8 cellular contexts compared by ENCODE assay signal in genomic region chr20:62914970-62915457, GRCh38. TPM values are rescaled to one million over a fixed set of nuclear protein-coding genes. Genes with fewer than 3 reads are reported as not detected.
DNase-seq lines count a peak whose midpoint lies in the region; ATAC-seq and TF ChIP-seq lines count a peak whose summit lies in the region.

No MANE protein-coding gene starts in this region.

- peaks cover 49% of the 10 kb centered on the region for H3K4me1 ChIP-seq in OCI-LY1 (ENCODE audit: insufficient read depth, low read length, severe bottlenecking)
- peaks cover 15% of the 10 kb centered on the region for H3K4me1 ChIP-seq in prostate gland (replicated peaks)

- no peaks in the 10 kb centered on the region for H3K9me3 ChIP-seq in OCI-LY1 (ENCODE audit: low read length)
- H3K9me3 ChIP-seq in neural cell (ENCODE audit: low read length), result no peaks in the 10 kb centered on the region
- no peaks in the 10 kb centered on the region for H3K9me3 ChIP-seq in prostate gland

- H3K9me2 ChIP-seq in OCI-LY1 (ENCODE audit: low read depth, low read length), result no peaks in the 10 kb centered on the region
- H3K9me2 ChIP-seq in neural cell (ENCODE audit: insufficient read depth, low read length), result no peaks in the 10 kb centered on the region

- intact Hi-C loops in prostate gland (cut with DNase I), result no loop called here

- H2AFZ ChIP-seq in OCI-LY1 (ENCODE audit: low read length) (no peak overlapping the region), neural cell (ENCODE audit: low read depth, low read length) (no peak overlapping the region)

- H4K20me1 ChIP-seq in OCI-LY1 (ENCODE audit: insufficient read depth, low read length) (peaks cover 12% of the 10 kb centered on the region; the same call in 1 of the 2 replicates), neural cell (ENCODE audit: insufficient read depth) (peaks cover 44% of the 10 kb centered on the region)

- no peak for TF ChIP-seq EP300 in neural cell (conservative IDR thresholded peaks at IDR 0.05; ENCODE audit: poor library complexity, severe bottlenecking)

- H3K79me2 ChIP-seq in OCI-LY1 (ENCODE audit: insufficient read depth, low read length) (peaks cover 72% of the 10 kb centered on the region), neural cell (replicated peaks; ENCODE audit: insufficient read depth, low read length) (peaks cover 84% of the 10 kb centered on the region)

- H3K27ac ChIP-seq in OCI-LY1 (ENCODE audit: low read depth, low read length, poor library complexity, severe bottlenecking), result no peak overlapping the region
- H3K27ac ChIP-seq in neural cell (ENCODE audit: low read length), result no peak overlapping the region
- H3K27ac ChIP-seq in prostate gland, result no peak overlapping the region

- H3K9ac ChIP-seq in OCI-LY1 (ENCODE audit: low read length), result no peak overlapping the region
- no peak overlapping the region for H3K9ac ChIP-seq in neural cell (ENCODE audit: low read length)

- H3F3A ChIP-seq in OCI-LY1 (ENCODE audit: insufficient read depth, low read length), result no peaks in the 10 kb centered on the region
- H3F3A ChIP-seq in neural cell (ENCODE audit: insufficient read depth, low read length, poor library complexity, severe bottlenecking), result no peaks in the 10 kb centered on the region

- no peak for TF ChIP-seq POLR2A in prostate gland (IDR thresholded peaks at IDR 0.05)

- no peak for TF ChIP-seq RAD21 in neural cell (conservative IDR thresholded peaks at IDR 0.05)

- 43% methylated on average over 8 of the region's 8 CpGs for WGBS in prostate gland

- no peak for ATAC-seq in GM19467 (IDR thresholded peaks at IDR 0.05; ENCODE audit: unreplicated experiment)
- no peak for ATAC-seq in HG02840 (IDR thresholded peaks at IDR 0.05; ENCODE audit: low FRiP score, unreplicated experiment)

- H3K4me2 ChIP-seq in OCI-LY1 (ENCODE audit: low read length) (peak overlapping the region; percentile 0; the same call in 1 of the 2 replicates), neural cell (ENCODE audit: low read length) (no peak overlapping the region)

- H3K4me3 ChIP-seq in OCI-LY1 (ENCODE audit: low read depth, low read length, poor library complexity, severe bottlenecking), result no peak overlapping the region
- no peak overlapping the region for H3K4me3 ChIP-seq in epithelial cell of esophagus (ENCODE audit: low read length)
- H3K4me3 ChIP-seq in neural cell (ENCODE audit: low read length), result peak overlapping the region; percentile 30
- no peak overlapping the region for H3K4me3 ChIP-seq in prostate gland

- H3K36me3 ChIP-seq in OCI-LY1 (ENCODE audit: insufficient read depth, low read length) (peaks cover 38% of the 10 kb centered on the region), neural cell (ENCODE audit: insufficient read depth, low read length) (no peaks in the 10 kb centered on the region), prostate gland (peaks cover 9 to 13% of the 10 kb centered on the region in 2 donors)

- H3K27me3 ChIP-seq in OCI-LY1 (ENCODE audit: insufficient read depth, low read length) (no peaks in the 10 kb centered on the region), neural cell (ENCODE audit: insufficient read depth, low read depth, low read length) (no peaks in the 10 kb centered on the region), prostate gland (replicated peaks; ENCODE audit: insufficient read depth) (no peaks in the 10 kb centered on the region)

- TF ChIP-seq CTCF in OCI-LY1 (IDR thresholded peaks at IDR 0.05; ENCODE audit: low read length), result no peak
- TF ChIP-seq CTCF in epithelial cell of esophagus (IDR thresholded peaks at IDR 0.05; ENCODE audit: insufficient read depth, low read depth, low read length, missing control alignments), result no peak
- no peak for TF ChIP-seq CTCF in neural cell (IDR thresholded peaks at IDR 0.05; ENCODE audit: poor library complexity, severe bottlenecking)
- TF ChIP-seq CTCF in prostate gland (IDR thresholded peaks at IDR 0.05), result no peak

- DNase-seq in NCI-H146 (lab: John Stamatoyannopoulos, UW) (peak; percentile 33), NCI-H146 treated with DMSO at 0.1 percent for 48 hours (lab: John Stamatoyannopoulos, UW; ENCODE audit: unreplicated experiment) (no peak), epithelial cell of esophagus (ENCODE audit: low read depth) (peak; percentile 32), prostate gland (ENCODE audit: low spot score) (no peak)

TF ChIP-seq in neural cell, 6 proteins besides CTCF, POLR2A, EP300 and RAD21:
- no peak for TF ChIP-seq SMC3 (conservative IDR thresholded peaks at IDR 0.05; ENCODE audit: poor library complexity)
- no peak for TF ChIP-seq POLR2AphosphoS5 (IDR thresholded peaks at IDR 0.05)
- TF ChIP-seq REST (IDR thresholded peaks at IDR 0.05; ENCODE audit: borderline replicate concordance), result no peak
- TF ChIP-seq EZH2 (IDR thresholded peaks at IDR 0.05; ENCODE audit: borderline replicate concordance, insufficient read depth, low read length, poor library complexity, severe bottlenecking), result no peak
- TF ChIP-seq MXI1 (conservative IDR thresholded peaks at IDR 0.05; ENCODE audit: poor library complexity, severe bottlenecking), result no peak
- no peak for TF ChIP-seq TAF1 (IDR thresholded peaks at IDR 0.05; ENCODE audit: low read depth)
TF ChIP-seq in neural cell: peak in this region for 0.

RNA-seq across cellular contexts. Expression of gene DIDO1, which starts 11.3 kb away (rescaled TPM):
- polyA plus RNA-seq in neural cell, result 40.9 and 42.8 TPM in 2 replicates
- 86.7 and 87.6 TPM in 2 replicates for polyA minus RNA-seq in neural cell
- 10 to 100 TPM; 68.5 to 75.9 TPM for total RNA-seq in prostate gland

RNA-seq across cellular contexts. Expression of gene GID8, which starts 22.9 kb away (rescaled TPM):
- 54.8 and 56.4 TPM in 2 replicates for polyA plus RNA-seq in neural cell
- polyA minus RNA-seq in neural cell, result 75.0 and 76.5 TPM in 2 replicates
- 10 to 100 TPM; 38.7 to 42.7 TPM for total RNA-seq in prostate gland

RNA-seq across cellular contexts. Expression of gene SLC17A9, which starts 37.5 kb away (rescaled TPM):
- polyA plus RNA-seq in neural cell, result not detected in 2 replicates
- polyA minus RNA-seq in neural cell, result not detected in 2 replicates
- 1 to 10 TPM in 1 of 2 donors, under 1 TPM in 1; 0.41 to 3.5 TPM for total RNA-seq in prostate gland

RNA-seq across cellular contexts. Expression of gene TCFL5, which starts 53.4 kb away (rescaled TPM):
- polyA plus RNA-seq in neural cell, result 9.1 and 9.8 TPM in 2 replicates
- polyA minus RNA-seq in neural cell, result 7.2 and 9.3 TPM in 2 replicates
- 10 to 100 TPM in 1 of 2 donors, 1 to 10 TPM in 1; 7.1 to 24.8 TPM for total RNA-seq in prostate gland

Comparison
In these comparisons a context has a peak if more than half of its experiments do, and no peak if none do; other contexts are left out.
1. DNase-seq: peak in NCI-H146 (single experiment) and epithelial cell of esophagus (single experiment); none in NCI-H146 treated with DMSO at 0.1 percent for 48 hours (single experiment) and prostate gland (single experiment).